Comparison of ENCODE assay signal across 25 cellular contexts in the genomic region with DNA sequence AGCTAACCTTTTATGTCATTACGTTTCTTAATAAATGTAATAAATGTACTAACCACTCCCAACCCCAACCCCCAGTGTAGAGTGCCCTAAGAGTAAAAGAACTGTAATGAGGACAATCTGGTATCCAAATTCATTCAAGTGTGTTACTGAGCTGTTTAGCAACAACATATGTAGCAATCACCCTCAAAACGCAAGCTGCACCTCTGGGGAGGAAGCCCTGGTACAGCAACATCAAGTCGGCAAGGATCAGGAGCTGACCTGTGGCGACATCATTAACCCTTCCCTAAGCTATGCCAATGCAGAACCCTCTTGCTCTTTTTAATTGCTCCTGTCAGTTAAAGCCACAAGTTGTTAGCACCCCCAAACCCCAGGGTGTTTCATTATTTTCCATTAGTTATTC. TPM values are rescaled to one million over a fixed set of nuclear protein-coding genes. Genes with fewer than 3 reads are reported as not detected.
DNase-seq lines count a peak whose midpoint lies in the region; ATAC-seq and TF ChIP-seq lines count a peak whose summit lies in the region.
"Had no signal": no experiment of that assay in that cellular context is flagged by ENCODE, and none has a peak within 500 bp of the region (broad histone marks: within the 10 kb centered on the region; RNA-seq: fewer than 3 reads in every experiment).

No MANE protein-coding gene starts in this region.

- ATAC-seq in GM18519 (IDR thresholded peaks at IDR 0.05; ENCODE audit: low FRiP score, unreplicated experiment): no peak

- peaks cover 75% of the 10 kb centered on the region for H3K36me3 Mint-ChIP-seq in nephron progenitor cell (ENCODE audit: low read depth)

- H3K4me1 ChIP-seq in mammary epithelial cell (ENCODE audit: insufficient read depth, low read length): no peaks in the 10 kb centered on the region

- H3K27me3 Mint-ChIP-seq in nephron progenitor cell (ENCODE audit: low read depth, poor library complexity): no peaks in the 10 kb centered on the region
- H3K27me3 Mint-ChIP-seq: central memory CD8-positive, alpha-beta T cell had no signal

- CTCF ChIA-PET in mammary epithelial cell (lab: Charles Lee; ENCODE audit: low non-redundant PET): no interaction called here

- no peak overlapping the region for H3K9ac ChIP-seq in mammary epithelial cell (ENCODE audit: insufficient read depth, low read length)
- H3K9ac ChIP-seq: GM23248 had no signal

- no peak overlapping the region for H3K27ac ChIP-seq in mammary epithelial cell (ENCODE audit: insufficient read depth, low read depth, low read length)
- H3K27ac ChIP-seq: GM23248, spleen had no signal

- peaks cover 27% of the 10 kb centered on the region for H3K79me2 ChIP-seq in mammary epithelial cell (ENCODE audit: insufficient read depth, low read length)

- in situ Hi-C loops in mammary epithelial cell (cut with MboI; ENCODE audit: low sequenced_read_pairs in 2 of 2): no loop called here

- 69% methylated on average over 4 of the region's 4 CpGs for WGBS in mammary epithelial cell (ENCODE audit: low coverage, missing lambda C conversion rate)

- BruUV-seq in mammary epithelial cell (replicated peaks; lab: Mats Ljungman, UMichigan): TSS peak; percentile 20

- no peak overlapping the region for H2AFZ ChIP-seq in mammary epithelial cell (ENCODE audit: low read depth, low read length)
- H2AFZ ChIP-seq: GM23248 had no signal

- H3K4me2 ChIP-seq in mammary epithelial cell (ENCODE audit: insufficient read depth, low read depth, low read length): no peak overlapping the region

- no peaks in the 10 kb centered on the region for H3K27me3 ChIP-seq in mammary epithelial cell (ENCODE audit: insufficient read depth, low read length)
- H3K27me3 ChIP-seq: dorsolateral prefrontal cortex, spleen had no signal

- TF ChIP-seq CTCF in NB4 (IDR thresholded peaks at IDR 0.05; ENCODE audit: low read depth, low read length) (no peak), mammary epithelial cell (conservative IDR thresholded peaks at IDR 0.05 in 1 of 2, IDR thresholded peaks at IDR 0.05 in 1 of 2; ENCODE audit: extremely low read depth in 1 of 2, insufficient read depth in 1 of 2, low read depth in 1 of 2, low read length in 2 of 2) (no peak), nephron progenitor cell (IDR thresholded peaks at IDR 0.05) (no peak)

- peaks cover 8% of the 10 kb centered on the region for H3K9me3 Mint-ChIP-seq in nephron progenitor cell
- H3K9me3 Mint-ChIP-seq: activated T-helper 1 cell treated with anti-CD3 and anti-CD28 coated beads, Interleukin-12 subunit alpha, Interleukin-12 subunit beta, Interleukin-2, Interleukin-4 antibody, amounts not matched to agents 30 ng/mL and 10 ng/mL and 1 ng/mL, durations not matched to agents 14 hours and 24 hours and 36 hours; central memory CD8-positive, alpha-beta T cell had no signal

- intact Hi-C loops in mammary epithelial cell (cut with micrococcal nuclease): no loop called here

- TF ChIP-seq POLR2A in NB4 (IDR thresholded peaks at IDR 0.05; ENCODE audit: extremely low read depth, insufficient read length): no peak
- TF ChIP-seq POLR2A in erythroblast (IDR thresholded peaks at IDR 0.05; ENCODE audit: low read length): no peak

- H3K4me1 Mint-ChIP-seq in nephron progenitor cell: peaks cover 73% of the 10 kb centered on the region

- H3K36me3 ChIP-seq in mammary epithelial cell (ENCODE audit: insufficient read depth, low read length): peaks cover 13% of the 10 kb centered on the region

- H3K4me3 ChIP-seq in NB4 (ENCODE audit: low read depth, low read length) (no peak overlapping the region), mammary epithelial cell (replicated peaks in 1 of 3; ENCODE audit: insufficient read depth in 1 of 3, low read depth in 2 of 3, low read length in 3 of 3) (no peak overlapping the region)
- H3K4me3 ChIP-seq: dorsolateral prefrontal cortex, GM23248, spleen had no signal

- H3K27ac Mint-ChIP-seq in nephron progenitor cell: peak overlapping the region; percentile 31

- no peaks in the 10 kb centered on the region for H4K20me1 ChIP-seq in mammary epithelial cell (ENCODE audit: insufficient read depth, low read length)

- dilution Hi-C loops in mammary epithelial cell (cut with HindIII; ENCODE audit: low sequenced_read_pairs): no loop called here

- no peak overlapping the region for H3K4me3 Mint-ChIP-seq in nephron progenitor cell
- H3K4me3 Mint-ChIP-seq: activated T-helper 1 cell treated with anti-CD3 and anti-CD28 coated beads, Interleukin-12 subunit alpha, Interleukin-12 subunit beta, Interleukin-2, Interleukin-4 antibody, amounts not matched to agents 30 ng/mL and 10 ng/mL and 1 ng/mL, durations not matched to agents 14 hours and 24 hours and 36 hours; central memory CD8-positive, alpha-beta T cell had no signal

- DNase-seq in GF-D8 (lab: John Stamatoyannopoulos, UW) (peak; percentile 69), NB4 (ENCODE audit: low read depth) (peak; percentile 90), mammary epithelial cell (no peak), nephron progenitor cell (no peak), erythroblast (lab: John Stamatoyannopoulos, UW) (no peak), H4 (ENCODE audit: low spot score) (no peak)
- DNase-seq: activated CD4-positive, alpha-beta T cell treated with anti-CD3 and anti-CD28 coated beads, Interleukin-2, amount 50 U/mL, for 1 hour; activated naive CD4-positive, alpha-beta T cell treated with anti-CD3 and anti-CD28 coated beads, Interleukin-2, amount 50 U/mL, for 16 hours; aorta; Caco-2; DND-41; dorsolateral prefrontal cortex; GM23248; Kasumi-1; kidney; NCI-H1417; NCI-H69; SHP77 treated with DMSO at 0.1 percent for 48 hours; spleen; stimulated activated CD4-positive, alpha-beta T cell treated with anti-CD3 and anti-CD28 coated beads, Interleukin-4, amount 100 ng/mL, for 1 hour; stimulated activated naive CD4-positive, alpha-beta T cell; T-helper 2 cell had no signal

- H3K9me3 ChIP-seq in mammary epithelial cell (replicated peaks; ENCODE audit: insufficient read depth, low read length): no peaks in the 10 kb centered on the region
- H3K9me3 ChIP-seq: Caco-2, spleen had no signal

RNA-seq across cellular contexts. Expression of a gene that starts 47.1 kb away (rescaled TPM):
- total RNA-seq in mammary epithelial cell: 10 to 100 TPM; 40.8 to 47.2 TPM
- polyA plus RNA-seq in mammary epithelial cell: 20.6 TPM
- 37.3 TPM for polyA minus RNA-seq in mammary epithelial cell
- total RNA-seq in H4 (2014; rRNA removed; shearing (Covaris generic)): 15.2 and 17.7 TPM in 2 replicates

RNA-seq across cellular contexts. Expression of a gene that starts 58.2 kb away (rescaled TPM):
- 10 to 100 TPM; 20.4 to 46.3 TPM for total RNA-seq in mammary epithelial cell
- 18.0 TPM for polyA plus RNA-seq in mammary epithelial cell
- 32.5 TPM for polyA minus RNA-seq in mammary epithelial cell
- 11.8 and 11.9 TPM in 2 replicates for total RNA-seq in H4 (2014; rRNA removed; shearing (Covaris generic))

Comparison
In these comparisons a context has a peak if more than half of its experiments do, and no peak if none do; other contexts are left out.
1. DNase-seq: peak in GF-D8 (single experiment) and NB4 (single experiment); none in mammary epithelial cell (single experiment), nephron progenitor cell (single experiment), erythroblast (0 of 2) and H4 (single experiment).